2 cellular contexts compared by ENCODE assay signal in the genomic region with DNA sequence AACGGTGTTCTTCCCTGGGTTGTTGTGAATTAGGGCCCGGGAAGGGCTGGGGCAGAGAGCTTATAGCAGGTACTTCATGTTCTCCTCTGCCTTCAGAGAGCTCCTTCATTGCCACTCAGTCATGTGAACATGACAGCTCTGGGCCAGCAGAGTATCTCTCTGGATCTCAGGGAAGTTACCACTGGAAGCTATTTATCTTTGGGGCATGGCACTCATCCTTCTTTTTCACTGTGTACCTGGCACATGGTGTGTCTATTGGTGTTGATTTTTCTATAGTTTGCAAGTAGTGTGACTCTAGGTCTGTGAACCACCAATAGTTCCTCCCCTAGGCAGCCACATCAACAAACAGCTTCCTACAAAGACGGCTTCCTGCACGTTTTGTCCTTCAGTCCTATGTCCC.
TF ChIP-seq lines count a peak whose summit lies in the region.

No MANE protein-coding gene starts in this region.

TF ChIP-seq in A549, 52 proteins besides CTCF, POLR2A, EP300 and RAD21:
- TF ChIP-seq ZFP36 (IDR thresholded peaks at IDR 0.05; ENCODE audit: borderline replicate concordance, partially characterized antibody), result no peak
- TF ChIP-seq ESRRA (IDR thresholded peaks at IDR 0.05; ENCODE audit: borderline replicate concordance, low read length), result no peak
- TF ChIP-seq JUN (IDR thresholded peaks at IDR 0.05), result no peak
- TF ChIP-seq CBX2 (IDR thresholded peaks at IDR 0.05; ENCODE audit: borderline replicate concordance, low read depth), result no peak
- TF ChIP-seq, protein P1, sequence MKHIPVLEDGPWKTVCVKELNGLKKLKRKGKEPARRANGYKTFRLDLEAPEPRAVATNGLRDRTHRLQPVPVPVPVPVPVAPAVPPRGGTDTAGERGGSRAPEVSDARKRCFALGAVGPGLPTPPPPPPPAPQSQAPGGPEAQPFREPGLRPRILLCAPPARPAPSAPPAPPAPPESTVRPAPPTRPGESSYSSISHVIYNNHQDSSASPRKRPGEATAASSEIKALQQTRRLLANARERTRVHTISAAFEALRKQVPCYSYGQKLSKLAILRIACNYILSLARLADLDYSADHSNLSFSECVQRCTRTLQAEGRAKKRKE (CRISPR knock-in tag; IDR thresholded peaks at IDR 0.05; ENCODE audit: low read depth), result no peak
- TF ChIP-seq ZNF302 (CRISPR knock-in tag; IDR thresholded peaks at IDR 0.05), result no peak
- no peak for TF ChIP-seq HOXB13 (CRISPR knock-in tag; IDR thresholded peaks at IDR 0.05; ENCODE audit: low read depth)
- no peak for TF ChIP-seq ELK1 (IDR thresholded peaks at IDR 0.05; ENCODE audit: low read depth, low read length)
- TF ChIP-seq NR3C1 (IDR thresholded peaks at IDR 0.05), result no peak
- no peak for TF ChIP-seq PHF8 (IDR thresholded peaks at IDR 0.05; ENCODE audit: borderline replicate concordance, low read depth)
- TF ChIP-seq BHLHE40 (IDR thresholded peaks at IDR 0.05; ENCODE audit: low read depth, low read length), result no peak
TF ChIP-seq in A549: peak in this region for 0.

TF ChIP-seq in H1, 55 proteins besides CTCF, POLR2A, EP300 and RAD21:
- TF ChIP-seq CHD7 (IDR thresholded peaks at IDR 0.05; ENCODE audit: insufficient replicate concordance, low read length) (no peak), SIX5 (IDR thresholded peaks at IDR 0.05; ENCODE audit: low read depth, low read length) (no peak), CHD2 (IDR thresholded peaks at IDR 0.05; ENCODE audit: low read length) (no peak), RBBP5 (IDR thresholded peaks at IDR 0.05; ENCODE audit: borderline replicate concordance, low read depth, low read length) (no peak), KDM5A (IDR thresholded peaks at IDR 0.05; ENCODE audit: low read length) (no peak), NRF1 (IDR thresholded peaks at IDR 0.05; ENCODE audit: low read depth, low read length) (no peak), CREB1 (IDR thresholded peaks at IDR 0.05) (no peak), SRF (IDR thresholded peaks at IDR 0.05; ENCODE audit: low read depth, low read length) (no peak), POU5F1 (IDR thresholded peaks at IDR 0.05; ENCODE audit: low read depth, low read length) (no peak)
